ENCODE assay signal across 14 cellular contexts in the genomic region with DNA sequence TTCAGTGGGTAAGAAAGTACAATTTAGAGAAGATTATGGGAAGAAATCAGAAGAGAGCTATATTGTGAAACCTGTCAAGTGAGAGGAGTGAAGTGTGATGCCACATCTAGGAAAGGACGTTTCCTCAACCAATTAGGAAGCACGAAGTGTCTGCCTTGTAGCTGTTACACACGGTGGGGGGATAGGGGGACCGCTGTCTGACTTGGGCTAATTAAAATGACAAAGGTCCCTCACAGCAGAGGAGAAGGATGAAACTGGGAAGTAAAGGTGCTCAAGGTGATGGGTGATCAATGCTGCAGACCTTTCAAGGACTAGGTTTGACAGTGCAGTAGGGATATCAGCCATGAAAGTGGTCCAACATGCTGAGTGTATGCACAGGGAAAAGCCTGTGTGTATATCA.
DNase-seq lines count a peak whose midpoint lies in the region; TF ChIP-seq lines count a peak whose summit lies in the region.
"Had no signal": no experiment of that assay in that cellular context is flagged by ENCODE, and none has a peak within 500 bp of the region (broad histone marks: within the 10 kb centered on the region; RNA-seq: fewer than 3 reads in every experiment).

No MANE protein-coding gene starts in this region.

- no peak for TF ChIP-seq CTCF in dorsolateral prefrontal cortex (IDR thresholded peaks at IDR 0.05 in 54 of 56, conservative IDR thresholded peaks at IDR 0.05 in 2 of 56; ENCODE audit: low read depth in 1 of 56, partially characterized antibody in 56 of 56)
- no peak for TF ChIP-seq CTCF in brain microvascular endothelial cell (IDR thresholded peaks at IDR 0.05; ENCODE audit: low read depth, low read length, missing control alignments)

- in situ Hi-C loops in brain microvascular endothelial cell (cut with HindIII; ENCODE audit: low pct_ligation_motif_present, low sequenced_read_pairs): no loop called here

- peak overlapping the region in 42 of 59 donors; percentile 2 to 86 (median 56) for H3K27ac ChIP-seq in dorsolateral prefrontal cortex
- peak overlapping the region; percentile 74 for H3K27ac ChIP-seq in layer of hippocampus (ENCODE audit: low read depth, low read length)
- H3K27ac ChIP-seq in brain microvascular endothelial cell: no peak overlapping the region
- H3K27ac ChIP-seq: BLaER1 treated with 17β-estradiol and CSF1 and Interleukin-3, amounts not matched to agents 10 nM and 100 nM; PC-9 had no signal

- H3K36me3 ChIP-seq in brain microvascular endothelial cell (replicated peaks): no peaks in the 10 kb centered on the region
- H3K36me3 ChIP-seq: BLaER1 treated with 17β-estradiol and CSF1 and Interleukin-3, amounts not matched to agents 10 nM and 100 nM had no signal

- H3K4me3 ChIP-seq in dorsolateral prefrontal cortex (peak overlapping the region in 8 of 59 donors; percentile 6 to 24 (median 16)), brain microvascular endothelial cell (ENCODE audit: low read depth, low read length) (no peak overlapping the region)
- H3K4me3 ChIP-seq: BLaER1 treated with 17β-estradiol and CSF1 and Interleukin-3, amounts not matched to agents 10 nM and 100 nM; PC-9 had no signal

- H3K27me3 ChIP-seq in dorsolateral prefrontal cortex (peaks cover 0 to 3% (median 0%) of the 10 kb centered on the region in 45 donors), layer of hippocampus (ENCODE audit: control insufficient read depth, insufficient read depth, low read length) (no peaks in the 10 kb centered on the region), brain microvascular endothelial cell (replicated peaks) (no peaks in the 10 kb centered on the region)
- H3K27me3 ChIP-seq: BLaER1 treated with 17β-estradiol and CSF1 and Interleukin-3, amounts not matched to agents 10 nM and 100 nM had no signal

- intact Hi-C loops in dorsolateral prefrontal cortex (cut with DNase I): no loop called here

- DNase-seq in NCI-H526 treated with DMSO at 0.1 percent for 48 hours (lab: John Stamatoyannopoulos, UW): peak; percentile 33
- no peak for DNase-seq in NCI-H526 (lab: John Stamatoyannopoulos, UW)
- DNase-seq in dorsolateral prefrontal cortex: no peak
- no peak for DNase-seq in inferior parietal cortex (ENCODE audit: extremely low spot score)
- DNase-seq in NAMALWA (ENCODE audit: low spot score): no peak
- no peak for DNase-seq in brain microvascular endothelial cell
- DNase-seq in DMS53 treated with DMSO at 0.1 percent for 48 hours (lab: John Stamatoyannopoulos, UW; ENCODE audit: unreplicated experiment): no peak
- DNase-seq: 8988T, NCI-H146, NCI-H226, NCI-H748 treated with DMSO at 0.1 percent for 48 hours, PC-9 had no signal
